15 cellular contexts compared by ENCODE assay signal in genomic region chr7:43643842-43644241, GRCh38.
A peak's percentile ranks its signal among the peaks of the same experiment; 100 is the strongest.
DNase-seq lines count a peak whose midpoint lies in the region; TF ChIP-seq lines count a peak whose summit lies in the region.
"Had no signal": no experiment of that assay in that cellular context is flagged by ENCODE, and none has a peak within 500 bp of the region (broad histone marks: within the 10 kb centered on the region; RNA-seq: fewer than 3 reads in every experiment).

No MANE protein-coding gene starts in this region.

- TF ChIP-seq CTCF in neutrophil (IDR thresholded peaks at IDR 0.05) = no peak

- H3K4me1 Mint-ChIP-seq in activated CD4-positive, alpha-beta T cell treated with anti-CD3 and anti-CD28 coated beads, Interleukin-2, amount 10 ng/mL, durations not matched to agents 7 days and 5 days = peaks cover 89% of the 10 kb centered on the region
- peaks cover 59 to 68% (median 65%) of the 10 kb centered on the region in 3 donors for H3K4me1 Mint-ChIP-seq in IgD-negative memory B cell
- peaks cover 93% of the 10 kb centered on the region for H3K4me1 Mint-ChIP-seq in activated naive CD8-positive, alpha-beta T cell treated with anti-CD3 and anti-CD28 coated beads for 36 hours

- H3K36me3 ChIP-seq in neutrophil = peaks cover 45% of the 10 kb centered on the region

- H3K9me3 Mint-ChIP-seq in activated CD4-positive, alpha-beta T cell treated with anti-CD3 and anti-CD28 coated beads, Interleukin-2, amount 10 ng/mL, durations not matched to agents 7 days and 5 days = no peaks in the 10 kb centered on the region
- H3K9me3 Mint-ChIP-seq in IgD-negative memory B cell = no peaks in the 10 kb centered on the region
- H3K9me3 Mint-ChIP-seq in activated naive CD8-positive, alpha-beta T cell treated with anti-CD3 and anti-CD28 coated beads for 36 hours = no peaks in the 10 kb centered on the region
- H3K9me3 Mint-ChIP-seq: activated T-cell treated with anti-CD3 and anti-CD28 coated beads, Interleukin-2, amount 50 U/mL, for 4 hours had no signal

- H3K4me1 ChIP-seq in neutrophil (ENCODE audit: control insufficient read depth in 1 of 2, insufficient read depth in 1 of 2, low read depth in 1 of 2, low read length in 1 of 2) = peaks cover 37 to 51% of the 10 kb centered on the region in 2 experiments

- no peaks in the 10 kb centered on the region for H3K27me3 ChIP-seq in neutrophil

- CTCF ChIA-PET in activated CD4-positive, alpha-beta T cell treated with anti-CD3 and anti-CD28 coated beads, Interleukin-2, amount 10 ng/mL, durations not matched to agents 7 days and 5 days (lab: Charles Lee) = interaction anchor here (1.1 to 2.6 kb wide), 3 partner anchors 26 to 61 kb away, joined by 3 to 16 read pairs (median 3); partner anchors contain the start of gene STK17A

- H3K9me3 ChIP-seq in neutrophil = no peaks in the 10 kb centered on the region
- H3K9me3 ChIP-seq: left ventricle myocardium inferior had no signal

- H3K4me3 Mint-ChIP-seq in activated CD4-positive, alpha-beta T cell treated with anti-CD3 and anti-CD28 coated beads, Interleukin-2, amount 10 ng/mL, durations not matched to agents 7 days and 5 days = no peak overlapping the region
- H3K4me3 Mint-ChIP-seq in IgD-negative memory B cell = peak overlapping the region in 3 of 4 donors; percentile 53 to 85 (median 76)
- H3K4me3 Mint-ChIP-seq in activated naive CD8-positive, alpha-beta T cell treated with anti-CD3 and anti-CD28 coated beads for 36 hours = peak overlapping the region; percentile 32
- H3K4me3 Mint-ChIP-seq: activated T-cell treated with anti-CD3 and anti-CD28 coated beads, Interleukin-2, amount 50 U/mL, for 4 hours had no signal

- POLR2A ChIA-PET in activated CD4-positive, alpha-beta T cell treated with anti-CD3 and anti-CD28 coated beads, Interleukin-2, amount 10 ng/mL, durations not matched to agents 7 days and 5 days (lab: Charles Lee) = interaction anchor here (0.7 kb wide), 1 partner anchor 1764 kb away, joined by 12 read pairs; no protein-coding TSS in a partner anchor

- peak overlapping the region; percentile 55 for H3K27ac Mint-ChIP-seq in activated CD4-positive, alpha-beta T cell treated with anti-CD3 and anti-CD28 coated beads, Interleukin-2, amount 10 ng/mL, durations not matched to agents 7 days and 5 days
- H3K27ac Mint-ChIP-seq in IgD-negative memory B cell = peak overlapping the region; percentile 80 to 93 (median 92)
- peak overlapping the region; percentile 67 for H3K27ac Mint-ChIP-seq in activated naive CD8-positive, alpha-beta T cell treated with anti-CD3 and anti-CD28 coated beads for 36 hours

- H3K27ac ChIP-seq in neutrophil = peak overlapping the region; percentile 39
- H3K27ac ChIP-seq: left ventricle myocardium inferior, WERI-Rb-1 had no signal

- H3K27me3 Mint-ChIP-seq in activated CD4-positive, alpha-beta T cell treated with anti-CD3 and anti-CD28 coated beads, Interleukin-2, amount 10 ng/mL, durations not matched to agents 7 days and 5 days = no peaks in the 10 kb centered on the region
- no peaks in the 10 kb centered on the region for H3K27me3 Mint-ChIP-seq in IgD-negative memory B cell
- H3K27me3 Mint-ChIP-seq in activated naive CD8-positive, alpha-beta T cell treated with anti-CD3 and anti-CD28 coated beads for 36 hours = no peaks in the 10 kb centered on the region

- H3K4me3 ChIP-seq in neutrophil (ENCODE audit: low read depth in 1 of 2, low read length in 1 of 2) = no peak overlapping the region
- H3K4me3 ChIP-seq: K562, left ventricle myocardium inferior had no signal

- peaks cover 84% of the 10 kb centered on the region for H3K36me3 Mint-ChIP-seq in activated CD4-positive, alpha-beta T cell treated with anti-CD3 and anti-CD28 coated beads, Interleukin-2, amount 10 ng/mL, durations not matched to agents 7 days and 5 days (ENCODE audit: low read depth)
- H3K36me3 Mint-ChIP-seq in IgD-negative memory B cell = peaks cover 15% of the 10 kb centered on the region
- peaks cover 69% of the 10 kb centered on the region for H3K36me3 Mint-ChIP-seq in activated naive CD8-positive, alpha-beta T cell treated with anti-CD3 and anti-CD28 coated beads for 36 hours

- DNase-seq in activated CD4-positive, alpha-beta T cell treated with anti-CD3 and anti-CD28 coated beads, Interleukin-2, amount 10 ng/mL, durations not matched to agents 7 days and 5 days = no peak
- no peak for DNase-seq in activated CD4-positive, alpha-beta T cell treated with anti-CD3 and anti-CD28 coated beads for 1 hour
- peak; percentile 54 for DNase-seq in activated naive CD8-positive, alpha-beta T cell treated with anti-CD3 and anti-CD28 coated beads for 36 hours
- DNase-seq in DMS53 (lab: John Stamatoyannopoulos, UW) = no peak
- no peak for DNase-seq in mesenteric fat pad (ENCODE audit: low spot score)
- DNase-seq in AG08395 (ENCODE audit: low spot score) = no peak
- DNase-seq: activated T-cell treated with anti-CD3 and anti-CD28 coated beads, Interleukin-2, amount 50 U/mL, for 4 hours; EL; left ventricle myocardium inferior; NCI-H2029 treated with DMSO at 0.1 percent for 48 hours; NCI-H524 treated with DMSO at 0.1 percent for 48 hours; WERI-Rb-1 had no signal
